ENCODE assay signal across 10 cellular contexts in genomic region chr1:35448344-35448801, GRCh38.
DNase-seq lines count a peak whose midpoint lies in the region; ATAC-seq and TF ChIP-seq lines count a peak whose summit lies in the region.
"Had no signal": no experiment of that assay in that cellular context is flagged by ENCODE, and none has a peak within 500 bp of the region (broad histone marks: within the 10 kb centered on the region; RNA-seq: fewer than 3 reads in every experiment).

No MANE protein-coding gene starts in this region.

- H3K27me3 ChIP-seq in Peyer's patch: no peaks in the 10 kb centered on the region

- no peak overlapping the region for H3K27ac ChIP-seq in Peyer's patch

- no peak for ATAC-seq in HG02885 (IDR thresholded peaks at IDR 0.05; ENCODE audit: poor library complexity, unreplicated experiment)

- H3K4me3 ChIP-seq in Peyer's patch: no peak overlapping the region
- H3K4me3 ChIP-seq: SK-N-MC had no signal

- peaks cover 0 to 20% (median 0%) of the 10 kb centered on the region in 4 donors for H3K4me1 ChIP-seq in Peyer's patch

- no peak for TF ChIP-seq POLR2A in Peyer's patch (IDR thresholded peaks at IDR 0.05)

- peaks cover 0 to 82% (median 0%) of the 10 kb centered on the region in 3 donors for H3K36me3 ChIP-seq in Peyer's patch

- TF ChIP-seq CTCF in AG09319 (IDR thresholded peaks at IDR 0.05; ENCODE audit: low read depth, low read length) (no peak), Peyer's patch (IDR thresholded peaks at IDR 0.05) (no peak)

- no peaks in the 10 kb centered on the region for H3K9me3 ChIP-seq in Peyer's patch

- peak; percentile 85 for DNase-seq in AG09319 (ENCODE audit: extremely low read depth, low read depth)
- DNase-seq in NCI-H2029 (lab: John Stamatoyannopoulos, UW): peak; percentile 48
- DNase-seq in dedifferentiated amniotic fluid mesenchymal stem cell (ENCODE audit: extremely low spot score): peak; percentile 66
- peak; percentile 34 for DNase-seq in medulla oblongata (ENCODE audit: extremely low spot score)
- no peak for DNase-seq in NCI-H69 (lab: John Stamatoyannopoulos, UW)
- no peak for DNase-seq in Peyer's patch
- no peak for DNase-seq in activated CD4-positive, alpha-beta T cell treated with anti-CD3 and anti-CD28 coated beads, Interleukin-2, amount 50 U/mL, for 48 hours
- DNase-seq: activated naive CD8-positive, alpha-beta T cell treated with anti-CD3 and anti-CD28 coated beads, Interleukin-2, amount 10 ng/mL, durations not matched to agents 7 days and 5 days had no signal

Comparison
In these comparisons a context has a peak if more than half of its experiments do, and no peak if none do; other contexts are left out.
1. DNase-seq: peak in AG09319 (single experiment), NCI-H2029 (single experiment), dedifferentiated amniotic fluid mesenchymal stem cell (single experiment) and medulla oblongata (single experiment); none in NCI-H69 (single experiment), Peyer's patch (0 of 3) and activated CD4-positive, alpha-beta T cell treated with anti-CD3 and anti-CD28 coated beads, Interleukin-2, amount 50 U/mL, for 48 hours (0 of 2).